In genomic region chr12:560666-561065, GRCh38 we compare ENCODE assay signal across 22 cellular contexts.
A peak's percentile ranks its signal among the peaks of the same experiment; 100 is the strongest.
DNase-seq lines count a peak whose midpoint lies in the region; ATAC-seq and TF ChIP-seq lines count a peak whose summit lies in the region.
"Had no signal": no experiment of that assay in that cellular context is flagged by ENCODE, and none has a peak within 500 bp of the region (broad histone marks: within the 10 kb centered on the region; RNA-seq: fewer than 3 reads in every experiment).

No MANE protein-coding gene starts in this region.

- H3K4me1 ChIP-seq in naive thymus-derived CD4-positive, alpha-beta T cell (ENCODE audit: control insufficient read depth in 2 of 2, insufficient read depth in 2 of 2, low read length in 2 of 2) = peaks cover 39 to 51% of the 10 kb centered on the region in 2 donors
- H3K4me1 ChIP-seq in PC-3 (ENCODE audit: insufficient read depth, low read length) = no peaks in the 10 kb centered on the region

- H3K4me1 Mint-ChIP-seq in naive thymus-derived CD4-positive, alpha-beta T cell = peaks cover 49 to 82% (median 68%) of the 10 kb centered on the region in 7 donors

- H3K36me3 Mint-ChIP-seq in naive thymus-derived CD4-positive, alpha-beta T cell = peaks cover 0 to 42% (median 8%) of the 10 kb centered on the region in 5 donors
- H3K36me3 Mint-ChIP-seq: activated naive CD4-positive, alpha-beta T cell treated with anti-CD3 and anti-CD28 coated beads, Interleukin-2, amount 50 U/mL, for 24 hours had no signal

- H3K27ac ChIP-seq in naive thymus-derived CD4-positive, alpha-beta T cell (ENCODE audit: low read depth, low read length) = no peak overlapping the region
- no peak overlapping the region for H3K27ac ChIP-seq in PC-3 (ENCODE audit: low read length)
- H3K27ac ChIP-seq: KMS-11, WERI-Rb-1 had no signal

- H3K9ac ChIP-seq in PC-3 (ENCODE audit: low read length) = no peak overlapping the region
- H3K9ac ChIP-seq: KMS-11 had no signal

- no peak for TF ChIP-seq CTCF in PC-3 (conservative IDR thresholded peaks at IDR 0.05; ENCODE audit: low read depth, low read length)

- POLR2A ChIA-PET in naive thymus-derived CD4-positive, alpha-beta T cell (lab: Charles Lee) = interaction anchor here (1.1 kb wide), 1 partner anchor 191 kb away, joined by 3 read pairs; no protein-coding TSS in a partner anchor
- POLR2A ChIA-PET in PC-3 (lab: Charles Lee; ENCODE audit: unreplicated experiment) = no interaction called here

- no peaks in the 10 kb centered on the region for H3K36me3 ChIP-seq in naive thymus-derived CD4-positive, alpha-beta T cell (ENCODE audit: control insufficient read depth in 2 of 3, insufficient read depth in 3 of 3, low read length in 3 of 3)
- H3K36me3 ChIP-seq in PC-3 (ENCODE audit: low read depth, low read length) = no peaks in the 10 kb centered on the region

- no peak overlapping the region for H2AFZ ChIP-seq in PC-3 (ENCODE audit: low read length)

- no peaks in the 10 kb centered on the region for H3K79me2 ChIP-seq in PC-3 (ENCODE audit: low read length)

- intact Hi-C loops in naive thymus-derived CD4-positive, alpha-beta T cell (cut with micrococcal nuclease) = loop anchor here in 1 of 2 donors (5.0 kb wide), 1 partner anchor 432 kb away; the partner anchor contains the start of gene ERC1
- intact Hi-C loops in PC-3 (cut with micrococcal nuclease) = no loop called here

- H3K27me3 ChIP-seq in naive thymus-derived CD4-positive, alpha-beta T cell (ENCODE audit: control insufficient read depth in 2 of 2, insufficient read depth in 2 of 2, low read length in 2 of 2) = no peaks in the 10 kb centered on the region
- no peaks in the 10 kb centered on the region for H3K27me3 ChIP-seq in PC-3 (ENCODE audit: low read length)
- H3K27me3 ChIP-seq: heart left ventricle had no signal

- no TSS peak for BruUV-seq in PC-3 (replicated peaks; lab: Mats Ljungman, UMichigan)

- no peak for ATAC-seq in naive thymus-derived CD4-positive, alpha-beta T cell
- no peak; the same call in 1 of the 2 replicates for ATAC-seq in PC-3
- ATAC-seq: CD8-positive, alpha-beta T cell; effector memory CD8-positive, alpha-beta T cell; heart left ventricle; left ventricle myocardium superior; mucosa of descending colon had no signal

- peak overlapping the region in 8 of 9 donors; percentile 32 to 96 (median 88) for H3K27ac Mint-ChIP-seq in naive thymus-derived CD4-positive, alpha-beta T cell
- H3K27ac Mint-ChIP-seq: activated CD4-positive, alpha-beta memory T cell treated with anti-CD3 and anti-CD28 coated beads, Interleukin-2, amount 10 ng/mL, durations not matched to agents 7 days and 5 days; activated naive CD4-positive, alpha-beta T cell treated with anti-CD3 and anti-CD28 coated beads, Interleukin-2, amount 50 U/mL, for 24 hours had no signal

- no peaks in the 10 kb centered on the region for H3K9me3 ChIP-seq in naive thymus-derived CD4-positive, alpha-beta T cell (ENCODE audit: control insufficient read depth in 2 of 3, low read length in 3 of 3)
- no peaks in the 10 kb centered on the region for H3K9me3 ChIP-seq in PC-3 (ENCODE audit: low read length)
- H3K9me3 ChIP-seq: heart left ventricle, mucosa of descending colon had no signal

- H3K9me2 ChIP-seq in PC-3 (replicated peaks; ENCODE audit: low read length) = no peaks in the 10 kb centered on the region

- H3K4me2 ChIP-seq in PC-3 (ENCODE audit: low read length) = no peak overlapping the region
- H3K4me2 ChIP-seq: KMS-11 had no signal

- H3K4me3 ChIP-seq in Jurkat, Clone E6-1 (ENCODE audit: low read length) = no peak overlapping the region
- H3K4me3 ChIP-seq in naive thymus-derived CD4-positive, alpha-beta T cell (ENCODE audit: low read length) = no peak overlapping the region
- H3K4me3 ChIP-seq in PC-3 (ENCODE audit: low read length) = no peak overlapping the region
- H3K4me3 ChIP-seq: heart left ventricle, mucosa of descending colon had no signal

- no peaks in the 10 kb centered on the region for H3F3A ChIP-seq in PC-3 (ENCODE audit: low read length, unreplicated experiment)

- H4K20me1 ChIP-seq in PC-3 (ENCODE audit: low read length) = no peaks in the 10 kb centered on the region

- DNase-seq in NCI-H2196 (lab: John Stamatoyannopoulos, UW; ENCODE audit: unreplicated experiment) = peak; percentile 23
- DNase-seq in NCI-H2196 treated with DMSO at 0.1 percent for 48 hours (lab: John Stamatoyannopoulos, UW; ENCODE audit: unreplicated experiment) = no peak
- peak; percentile 31 for DNase-seq in Jurkat, Clone E6-1 (ENCODE audit: low read depth, low spot score)
- peak; percentile 73 for DNase-seq in RPMI8226
- peak in 3 of 9 donors; percentile 28 to 42 (median 32) for DNase-seq in naive thymus-derived CD4-positive, alpha-beta T cell
- DNase-seq in stimulated activated naive CD4-positive, alpha-beta T cell treated with Interleukin-2 at 50 U/mL for 16 hours (lab: John Stamatoyannopoulos, UW) = no peak
- DNase-seq in PC-3 = no peak
- DNase-seq in NCI-H187 (lab: John Stamatoyannopoulos, UW) = no peak
- DNase-seq: ACHN; activated CD4-positive, alpha-beta memory T cell treated with anti-CD3 and anti-CD28 coated beads, Interleukin-2, amount 10 ng/mL, durations not matched to agents 7 days and 5 days; activated T-cell treated with anti-CD3 and anti-CD28 coated beads, Interleukin-2, amount 50 U/mL, for 48 hours; effector memory CD8-positive, alpha-beta T cell; left ventricle myocardium superior; NCI-H1105; NCI-H524; stimulated activated CD4-positive, alpha-beta T cell treated with anti-CD3 and anti-CD28 coated beads, Interleukin-12 subunit alpha, Interleukin-12 subunit beta, amount 100 ng/mL, for 4 hours; WERI-Rb-1 had no signal

- no peaks in the 10 kb centered on the region for H3K27me3 Mint-ChIP-seq in naive thymus-derived CD4-positive, alpha-beta T cell
- H3K27me3 Mint-ChIP-seq: activated naive CD4-positive, alpha-beta T cell treated with anti-CD3 and anti-CD28 coated beads, Interleukin-2, amount 50 U/mL, for 24 hours; effector memory CD8-positive, alpha-beta T cell had no signal

- peak overlapping the region in 3 of 10 donors; percentile 16 to 82 (median 49) for H3K4me3 Mint-ChIP-seq in naive thymus-derived CD4-positive, alpha-beta T cell
- H3K4me3 Mint-ChIP-seq: activated CD4-positive, alpha-beta memory T cell treated with anti-CD3 and anti-CD28 coated beads, Interleukin-2, amount 10 ng/mL, durations not matched to agents 7 days and 5 days; activated naive CD4-positive, alpha-beta T cell treated with anti-CD3 and anti-CD28 coated beads, Interleukin-2, amount 50 U/mL, for 24 hours; CD8-positive, alpha-beta T cell; effector memory CD8-positive, alpha-beta T cell had no signal

- CTCF ChIA-PET in naive thymus-derived CD4-positive, alpha-beta T cell (lab: Charles Lee) = no interaction called here
- CTCF ChIA-PET in PC-3 (lab: Charles Lee) = no interaction called here

- no peaks in the 10 kb centered on the region for H3K9me3 Mint-ChIP-seq in naive thymus-derived CD4-positive, alpha-beta T cell
- H3K9me3 Mint-ChIP-seq: activated CD4-positive, alpha-beta memory T cell treated with anti-CD3 and anti-CD28 coated beads, Interleukin-2, amount 10 ng/mL, durations not matched to agents 7 days and 5 days; activated naive CD4-positive, alpha-beta T cell treated with anti-CD3 and anti-CD28 coated beads, Interleukin-2, amount 50 U/mL, for 24 hours; CD8-positive, alpha-beta T cell; effector memory CD8-positive, alpha-beta T cell had no signal

Comparison
In these comparisons a context has a peak if more than half of its experiments do, and no peak if none do; other contexts are left out.
1. DNase-seq: peak in NCI-H2196 (single experiment), Jurkat, Clone E6-1 (single experiment) and RPMI8226 (single experiment); none in NCI-H2196 treated with DMSO at 0.1 percent for 48 hours (single experiment), stimulated activated naive CD4-positive, alpha-beta T cell treated with Interleukin-2 at 50 U/mL for 16 hours (single experiment), PC-3 (single experiment) and NCI-H187 (0 of 2).